Comparison of ENCODE assay signal across 22 cellular contexts in genomic region chr4:15144967-15145295, GRCh38.
"Had no signal": no experiment of that assay in that cellular context is flagged by ENCODE, and none has a peak within 500 bp of the region (broad histone marks: within the 10 kb centered on the region; RNA-seq: fewer than 3 reads in every experiment).

No MANE protein-coding gene starts in this region.

- H3K4me1 Mint-ChIP-seq: activated CD4-positive, alpha-beta T cell treated with anti-CD3 and anti-CD28 coated beads for 36 hours; activated naive CD4-positive, alpha-beta T cell treated with anti-CD3 and anti-CD28 coated beads, Interleukin-2, amount 10 ng/mL, durations not matched to agents 7 days and 5 days; activated naive CD8-positive, alpha-beta T cell treated with anti-CD3 and anti-CD28 coated beads for 36 hours had no signal

- H3K36me3 Mint-ChIP-seq: activated naive CD4-positive, alpha-beta T cell treated with anti-CD3 and anti-CD28 coated beads, Interleukin-2, amount 10 ng/mL, durations not matched to agents 7 days and 5 days; activated naive CD8-positive, alpha-beta T cell treated with anti-CD3 and anti-CD28 coated beads for 36 hours had no signal

- H3K4me3 Mint-ChIP-seq: activated CD4-positive, alpha-beta T cell treated with anti-CD3 and anti-CD28 coated beads for 36 hours; activated CD8-positive, alpha-beta T cell treated with anti-CD3 and anti-CD28 coated beads for 36 hours; activated naive CD4-positive, alpha-beta T cell treated with anti-CD3 and anti-CD28 coated beads, Interleukin-2, amount 10 ng/mL, durations not matched to agents 7 days and 5 days; activated naive CD8-positive, alpha-beta T cell treated with anti-CD3 and anti-CD28 coated beads for 36 hours; activated T-cell treated with anti-CD3 and anti-CD28 coated beads, Interleukin-2, amount 50 U/mL, for 72 hours; IgD-negative memory B cell had no signal

- H3K27me3 ChIP-seq: Peyer's patch had no signal

- H3K9me3 ChIP-seq: Peyer's patch, SJCRH30, SK-N-SH had no signal

- H3K9me3 Mint-ChIP-seq: activated CD8-positive, alpha-beta T cell treated with anti-CD3 and anti-CD28 coated beads for 36 hours; activated naive CD4-positive, alpha-beta T cell treated with anti-CD3 and anti-CD28 coated beads, Interleukin-2, amount 10 ng/mL, durations not matched to agents 7 days and 5 days; activated naive CD8-positive, alpha-beta T cell treated with anti-CD3 and anti-CD28 coated beads for 36 hours; activated T-cell treated with anti-CD3 and anti-CD28 coated beads, Interleukin-2, amount 50 U/mL, for 72 hours; activated T-helper 2 cell treated with anti-CD3 and anti-CD28 coated beads, Interferon-gamma antibody, Interleukin-2, Interleukin-4, amounts not matched to agents 10 μg/mL and 5 μg/mL and 100 μg/mL, durations not matched to agents 14 hours and 24 hours and 36 hours had no signal

- H3K4me2 ChIP-seq: SK-N-SH had no signal

- H3K27me3 Mint-ChIP-seq: activated CD8-positive, alpha-beta T cell treated with anti-CD3 and anti-CD28 coated beads for 36 hours; activated naive CD4-positive, alpha-beta T cell treated with anti-CD3 and anti-CD28 coated beads, Interleukin-2, amount 10 ng/mL, durations not matched to agents 7 days and 5 days had no signal

- DNase-seq: activated CD4-positive, alpha-beta T cell treated with anti-CD3 and anti-CD28 coated beads for 36 hours; activated CD4-positive, alpha-beta T cell treated with anti-CD3 and anti-CD28 coated beads, Interleukin-2, amount 50 U/mL, for 1 hour; activated CD8-positive, alpha-beta memory T cell treated with anti-CD3 and anti-CD28 coated beads, Interleukin-2, amount 50 U/mL, for 4 hours; activated CD8-positive, alpha-beta T cell treated with anti-CD3 and anti-CD28 coated beads for 36 hours; activated gamma-delta T cell treated with Interleukin-2 at 50 U/mL for 16 hours; activated naive CD4-positive, alpha-beta T cell treated with anti-CD3 and anti-CD28 coated beads, Interleukin-2, amount 10 ng/mL, durations not matched to agents 7 days and 5 days; activated naive CD8-positive, alpha-beta T cell treated with anti-CD3 and anti-CD28 coated beads for 36 hours; activated T-cell treated with anti-CD3 and anti-CD28 coated beads, Interleukin-2, amount 50 U/mL, for 72 hours; KG1; NCI-H2107; NCI-H226; NCI-H510A; NK-92 treated with Interleukin-12 subunit alpha and Interleukin-12 subunit beta, amount 100 ng/mL, for 24 hours; Peyer's patch; Right ventricle myocardium superior; SJCRH30; SK-N-SH; T-helper 1 cell; WERI-Rb-1 had no signal

- H3K27ac Mint-ChIP-seq: activated CD4-positive, alpha-beta T cell treated with anti-CD3 and anti-CD28 coated beads for 36 hours; activated CD8-positive, alpha-beta T cell treated with anti-CD3 and anti-CD28 coated beads for 36 hours; activated naive CD4-positive, alpha-beta T cell treated with anti-CD3 and anti-CD28 coated beads, Interleukin-2, amount 10 ng/mL, durations not matched to agents 7 days and 5 days; activated naive CD8-positive, alpha-beta T cell treated with anti-CD3 and anti-CD28 coated beads for 36 hours; activated T-cell treated with anti-CD3 and anti-CD28 coated beads, Interleukin-2, amount 50 U/mL, for 72 hours; activated T-helper 2 cell treated with anti-CD3 and anti-CD28 coated beads, Interferon-gamma antibody, Interleukin-2, Interleukin-4, amounts not matched to agents 10 μg/mL and 5 μg/mL and 100 μg/mL, durations not matched to agents 14 hours and 24 hours and 36 hours; IgD-negative memory B cell had no signal

- H3K36me3 ChIP-seq: Peyer's patch, SJCRH30, WERI-Rb-1 had no signal

- H3K4me1 ChIP-seq: SJCRH30 had no signal

- ATAC-seq: activated CD4-positive, alpha-beta T cell treated with anti-CD3 and anti-CD28 coated beads for 36 hours; activated CD8-positive, alpha-beta T cell treated with anti-CD3 and anti-CD28 coated beads for 36 hours; activated T-cell treated with anti-CD3 and anti-CD28 coated beads, Interleukin-2, amount 50 U/mL, for 72 hours had no signal

- H3K27ac ChIP-seq: Peyer's patch, RWPE1, SJCRH30, WERI-Rb-1 had no signal

- H3K4me3 ChIP-seq: Peyer's patch, SJCRH30 had no signal
